8 cellular contexts compared by ENCODE assay signal in the genomic region with DNA sequence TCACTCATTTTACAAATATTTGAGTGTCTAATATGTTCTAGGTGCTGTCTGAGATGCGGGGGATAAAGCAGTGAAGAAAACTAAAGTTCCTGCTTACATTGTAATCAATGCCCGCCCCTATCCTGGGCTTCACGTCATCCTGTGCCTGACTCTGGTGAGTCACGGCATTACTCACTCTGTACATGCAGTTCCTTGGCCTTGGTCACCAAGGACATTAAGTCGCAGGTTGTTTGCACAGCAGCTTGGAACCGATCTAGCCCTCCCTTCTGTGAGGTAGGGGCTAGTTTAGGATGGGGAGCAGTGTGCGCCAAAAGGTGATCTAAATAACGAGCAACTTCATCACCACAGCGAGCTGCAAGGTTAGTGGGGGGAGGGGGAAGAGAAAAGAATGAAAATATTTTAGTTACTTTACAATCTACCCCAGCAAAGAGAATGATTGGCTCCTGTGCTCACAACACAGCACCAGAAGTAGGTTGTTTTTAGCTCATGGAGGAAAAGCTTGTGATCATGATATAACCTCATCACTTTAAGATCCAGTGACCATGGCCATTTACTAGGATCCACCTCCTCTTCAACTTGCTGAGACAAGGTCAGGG. TPM values are rescaled to one million over a fixed set of nuclear protein-coding genes. Genes with fewer than 3 reads are reported as not detected.
DNase-seq lines count a peak whose midpoint lies in the region; TF ChIP-seq lines count a peak whose summit lies in the region.

No MANE protein-coding gene starts in this region.

- H3K9me3 ChIP-seq in SJCRH30 (replicated peaks) (no peaks in the 10 kb centered on the region), sigmoid colon (no peaks in the 10 kb centered on the region), esophagus muscularis mucosa (no peaks in the 10 kb centered on the region)

- no peak for TF ChIP-seq CTCF in sigmoid colon (IDR thresholded peaks at IDR 0.05)
- no peak for TF ChIP-seq CTCF in GM20000 (IDR thresholded peaks at IDR 0.05; ENCODE audit: extremely low read depth, missing control alignments)
- no peak for TF ChIP-seq CTCF in esophagus muscularis mucosa (IDR thresholded peaks at IDR 0.05)

- no peak for TF ChIP-seq POLR2A in sigmoid colon (IDR thresholded peaks at IDR 0.05)
- TF ChIP-seq POLR2A in esophagus muscularis mucosa (IDR thresholded peaks at IDR 0.05; ENCODE audit: low read depth), result no peak

- H3K4me1 ChIP-seq in SJCRH30, result no peaks in the 10 kb centered on the region
- no peaks in the 10 kb centered on the region for H3K4me1 ChIP-seq in sigmoid colon
- H3K4me1 ChIP-seq in esophagus muscularis mucosa, result no peaks in the 10 kb centered on the region

- H3K27ac ChIP-seq in SJCRH30 (no peak overlapping the region), sigmoid colon (peak overlapping the region in 1 of 4 donors; percentile 27), esophagus muscularis mucosa (replicated peaks in 1 of 4) (no peak overlapping the region)

- no peaks in the 10 kb centered on the region; the same call in 1 of the 2 replicates for H3K27me3 ChIP-seq in SJCRH30
- no peaks in the 10 kb centered on the region for H3K27me3 ChIP-seq in sigmoid colon
- no peaks in the 10 kb centered on the region for H3K27me3 ChIP-seq in esophagus muscularis mucosa

- no peak for TF ChIP-seq EP300 in sigmoid colon (IDR thresholded peaks at IDR 0.05)
- no peak for TF ChIP-seq EP300 in esophagus muscularis mucosa (IDR thresholded peaks at IDR 0.05)

- H3K36me3 ChIP-seq in SJCRH30 (no peaks in the 10 kb centered on the region), sigmoid colon (no peaks in the 10 kb centered on the region), esophagus muscularis mucosa (no peaks in the 10 kb centered on the region)

- no peak overlapping the region for H3K4me3 ChIP-seq in SJCRH30
- H3K4me3 ChIP-seq in sigmoid colon, result no peak overlapping the region
- no peak overlapping the region for H3K4me3 ChIP-seq in esophagus muscularis mucosa

- DNase-seq in EH (ENCODE audit: low read depth) (peak; percentile 79), SJCRH30 (peak; percentile 9 to 15), dermis blood vessel endothelial cell (peak; percentile 90), sigmoid colon (peak; percentile 63), GM20000 (ENCODE audit: low spot score) (no peak), esophagus muscularis mucosa (ENCODE audit: extremely low spot score) (no peak), COR-L47 (lab: John Stamatoyannopoulos, UW) (no peak), NCI-H2107 (lab: John Stamatoyannopoulos, UW) (no peak)

- intact Hi-C loops in sigmoid colon (cut with DNase I) (no loop called here), esophagus muscularis mucosa (cut with DNase I) (no loop called here)

- WGBS in sigmoid colon, 2 donors, result 67 to 72% methylated on average over 9 of the region's 9 CpGs
- WGBS in esophagus muscularis mucosa, result 60% methylated on average over 9 of the region's 9 CpGs

RNA-seq across cellular contexts. Expression of a gene that starts 48.0 kb away (rescaled TPM):
- 45.2 and 45.8 TPM in 2 replicates for total RNA-seq in SJCRH30 (2014; rRNA removed; shearing (Covaris generic))
- total RNA-seq in dermis blood vessel endothelial cell (26.5 and 32.8 TPM in 2 replicates), sigmoid colon (10 to 100 TPM; 30.4 to 44.0 (median 36.7) TPM), esophagus muscularis mucosa (10 to 100 TPM; 19.2 to 23.3 (median 22.0) TPM)
- polyA plus RNA-seq in sigmoid colon, result 10 to 100 TPM; 13.2 to 19.2 (median 18.0) TPM

Comparison
In these comparisons a context has a peak if more than half of its experiments do, and no peak if none do; other contexts are left out.
1. DNase-seq: peak in EH (single experiment), SJCRH30 (2 of 2), dermis blood vessel endothelial cell (single experiment) and sigmoid colon (single experiment); none in GM20000 (single experiment), esophagus muscularis mucosa (single experiment), COR-L47 (single experiment) and NCI-H2107 (single experiment).